ENCODE assay signal across 8 cellular contexts in the genomic region with DNA sequence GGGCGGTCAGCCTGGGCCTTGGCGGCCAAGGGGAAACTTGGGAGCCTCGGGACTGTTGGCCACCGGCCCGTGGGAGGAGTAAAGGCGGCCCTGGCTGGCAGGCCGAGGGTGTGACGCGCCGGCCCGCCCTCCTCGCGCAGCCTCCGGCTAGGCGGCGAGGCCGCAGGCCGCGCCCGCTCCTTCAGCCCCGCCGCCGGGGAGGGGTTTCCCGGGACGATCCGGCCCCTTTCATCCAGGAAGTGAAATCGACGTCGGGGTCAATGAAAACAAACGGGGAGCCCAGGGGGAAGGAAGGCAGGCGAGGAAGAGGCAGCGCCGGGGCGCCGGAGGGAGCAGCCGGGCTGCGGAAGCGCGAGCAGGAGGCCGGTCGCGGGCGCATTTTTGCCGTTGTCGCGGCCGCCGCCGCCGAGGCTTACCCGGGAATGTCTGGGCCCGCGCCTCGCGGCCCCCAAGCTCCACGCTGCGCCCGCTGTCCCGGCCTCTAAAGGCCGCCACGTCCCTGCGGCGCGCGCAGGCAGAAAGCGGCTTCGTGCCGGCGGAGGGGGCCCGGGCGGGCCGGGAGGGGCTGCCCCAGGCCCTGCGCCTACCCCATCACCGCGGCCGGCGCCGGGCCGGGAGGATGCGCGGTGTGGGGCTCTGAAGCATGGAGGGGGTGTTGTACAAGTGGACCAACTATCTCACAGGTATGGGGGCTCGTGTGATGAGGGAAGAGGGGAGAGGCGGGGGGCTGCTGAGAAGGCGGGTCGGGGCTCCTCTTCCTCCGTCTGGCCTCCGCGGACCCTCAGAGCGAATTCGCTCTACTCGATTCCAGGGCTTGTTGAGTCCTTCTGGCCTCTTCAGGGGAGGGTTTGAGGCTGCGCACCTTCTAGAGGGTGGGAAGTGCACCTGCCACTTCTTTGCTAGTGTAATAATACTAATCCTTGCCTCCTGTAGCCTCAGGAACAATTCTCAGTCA. TPM values are rescaled to one million over a fixed set of nuclear protein-coding genes. Genes with fewer than 3 reads are reported as not detected.
A peak's percentile ranks its signal among the peaks of the same experiment; 100 is the strongest.
DNase-seq lines count a peak whose midpoint lies in the region; ATAC-seq and TF ChIP-seq lines count a peak whose summit lies in the region.

PLEKHA3 (plus strand) TSS at position 231 of the 955 bp plus-strand sequence; CDS start at position 644, 413 bp downstream.

- peak within 1 kb of the TSS; percentile 74 for H3K4me3 ChIP-seq in LNCaP clone FGC (ENCODE audit: low read depth, low read length)
- peak within 1 kb of the TSS; percentile 97 for H3K4me3 ChIP-seq in fibroblast of the aortic adventitia (ENCODE audit: low read depth, low read length)

- ATAC-seq in stimulated activated naive CD8-positive, alpha-beta T cell treated with anti-CD3 and anti-CD28 coated beads, Interleukin-15, amount 100 ng/mL, for 72 hours, result peak; percentile 74

- H3K4me3 Mint-ChIP-seq in nephron progenitor cell, result peak within 1 kb of the TSS; percentile 96
- H3K4me3 Mint-ChIP-seq in stimulated activated naive CD8-positive, alpha-beta T cell treated with anti-CD3 and anti-CD28 coated beads, Interleukin-15, amount 100 ng/mL, for 72 hours, result peak within 1 kb of the TSS; percentile 95 to 99

- no peaks in the 10 kb centered on the region for H3K27me3 Mint-ChIP-seq in nephron progenitor cell (ENCODE audit: low read depth, poor library complexity)
- no peaks in the 10 kb centered on the region for H3K27me3 Mint-ChIP-seq in stimulated activated naive CD8-positive, alpha-beta T cell treated with anti-CD3 and anti-CD28 coated beads, Interleukin-15, amount 100 ng/mL, for 72 hours

- TF ChIP-seq CTCF in LNCaP clone FGC (IDR thresholded peaks at IDR 0.05; ENCODE audit: control insufficient read depth, extremely low read depth, insufficient read depth) (no peak), fibroblast of the aortic adventitia (IDR thresholded peaks at IDR 0.05; ENCODE audit: insufficient read depth, low read length) (no peak), nephron progenitor cell (IDR thresholded peaks at IDR 0.05) (no peak)

- H3K9me3 Mint-ChIP-seq in nephron progenitor cell, result no peaks in the 10 kb centered on the region
- H3K9me3 Mint-ChIP-seq in stimulated activated naive CD8-positive, alpha-beta T cell treated with anti-CD3 and anti-CD28 coated beads, Interleukin-15, amount 100 ng/mL, for 72 hours, result no peaks in the 10 kb centered on the region

- peak within 1 kb of the TSS; percentile 87 for H3K27ac Mint-ChIP-seq in nephron progenitor cell
- H3K27ac Mint-ChIP-seq in stimulated activated naive CD8-positive, alpha-beta T cell treated with anti-CD3 and anti-CD28 coated beads, Interleukin-15, amount 100 ng/mL, for 72 hours, result peak within 1 kb of the TSS; percentile 89 to 91

- H3K4me1 Mint-ChIP-seq in nephron progenitor cell, result peaks cover 53% of the 10 kb centered on the region
- peaks cover 43% of the 10 kb centered on the region for H3K4me1 Mint-ChIP-seq in stimulated activated naive CD8-positive, alpha-beta T cell treated with anti-CD3 and anti-CD28 coated beads, Interleukin-15, amount 100 ng/mL, for 72 hours

- DNase-seq in ELF-1 (ENCODE audit: low read depth, low spot score) (peak; percentile 93), H4 (ENCODE audit: low spot score) (peak; percentile 91), LNCaP clone FGC (ENCODE audit: low read depth) (no peak), SHP77 (lab: John Stamatoyannopoulos, UW) (peak; percentile 75 to 92), fibroblast of the aortic adventitia (ENCODE audit: low read depth) (peak; percentile 96), nephron progenitor cell (peak; percentile 92)
- DNase-seq in activated effector memory CD4-positive, alpha-beta T cell treated with Interleukin-2 at 50 U/mL for 16 hours, result peak; percentile 66
- DNase-seq in stimulated activated naive CD8-positive, alpha-beta T cell treated with anti-CD3 and anti-CD28 coated beads, Interleukin-15, amount 100 ng/mL, for 72 hours, result peak; percentile 71 to 79

- H3K36me3 Mint-ChIP-seq in nephron progenitor cell (ENCODE audit: low read depth), result peaks cover 20% of the 10 kb centered on the region

RNA-seq across cellular contexts. Expression of gene PLEKHA3, which starts in this region (rescaled TPM):
- 10.3 and 11.7 TPM in 2 replicates for total RNA-seq in H4 (2014; rRNA removed; shearing (Covaris generic))
- total RNA-seq in fibroblast of the aortic adventitia (ENCODE audit: low replicate concordance), result 4.7 and 10.0 TPM in 2 replicates
